20 cellular contexts compared by ENCODE assay signal in the genomic region with DNA sequence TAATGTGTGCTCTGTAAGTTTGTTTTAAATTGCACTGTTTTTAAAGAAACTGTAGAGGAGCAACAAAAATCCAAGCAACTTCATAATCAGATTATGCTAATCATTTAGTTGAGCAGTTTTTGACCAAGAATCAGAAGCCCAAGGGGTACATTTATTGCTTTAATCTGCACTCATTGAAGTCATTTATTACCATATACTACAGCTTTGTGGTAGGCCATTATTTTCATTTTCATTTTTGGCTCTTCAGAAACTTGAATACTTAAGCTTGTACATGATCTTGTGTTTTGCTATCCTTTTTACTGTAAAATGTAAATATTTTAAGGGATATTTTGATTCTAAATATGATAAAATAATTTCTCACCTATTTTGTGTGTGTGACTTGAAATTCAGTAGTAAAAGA.
DNase-seq lines count a peak whose midpoint lies in the region; ATAC-seq, FAIRE-seq and TF ChIP-seq lines count a peak whose summit lies in the region.
"Had no signal": no experiment of that assay in that cellular context is flagged by ENCODE, and none has a peak within 500 bp of the region (broad histone marks: within the 10 kb centered on the region; RNA-seq: fewer than 3 reads in every experiment).

No MANE protein-coding gene starts in this region.

- no peaks in the 10 kb centered on the region for H3K27me3 ChIP-seq in pancreas

- H3K4me3 Mint-ChIP-seq in stimulated activated naive CD8-positive, alpha-beta T cell treated with anti-CD3 and anti-CD28 coated beads, Interleukin-15, amount 100 ng/mL, for 72 hours, result no peak overlapping the region
- no peak overlapping the region for H3K4me3 Mint-ChIP-seq in activated CD4-positive, alpha-beta memory T cell treated with anti-CD3 and anti-CD28 coated beads, Interleukin-2, amount 10 ng/mL, durations not matched to agents 7 days and 5 days
- H3K4me3 Mint-ChIP-seq: B cell had no signal

- H3K36me3 ChIP-seq in pancreas, result peaks cover 5 to 45% (median 23%) of the 10 kb centered on the region in 3 donors

- H3K27ac Mint-ChIP-seq in stimulated activated naive CD8-positive, alpha-beta T cell treated with anti-CD3 and anti-CD28 coated beads, Interleukin-15, amount 100 ng/mL, for 72 hours, result no peak overlapping the region
- H3K27ac Mint-ChIP-seq in activated CD4-positive, alpha-beta memory T cell treated with anti-CD3 and anti-CD28 coated beads, Interleukin-2, amount 10 ng/mL, durations not matched to agents 7 days and 5 days, result no peak overlapping the region
- H3K27ac Mint-ChIP-seq: B cell had no signal

- H3K4me1 ChIP-seq in pancreas, result peaks cover 0 to under 1% (median 0%) of the 10 kb centered on the region in 3 donors
- H3K4me1 ChIP-seq: HAP-1 had no signal

- no peaks in the 10 kb centered on the region for H3K9me3 Mint-ChIP-seq in stimulated activated naive CD8-positive, alpha-beta T cell treated with anti-CD3 and anti-CD28 coated beads, Interleukin-15, amount 100 ng/mL, for 72 hours
- no peaks in the 10 kb centered on the region for H3K9me3 Mint-ChIP-seq in activated CD4-positive, alpha-beta memory T cell treated with anti-CD3 and anti-CD28 coated beads, Interleukin-2, amount 10 ng/mL, durations not matched to agents 7 days and 5 days

- H3K4me1 Mint-ChIP-seq in stimulated activated naive CD8-positive, alpha-beta T cell treated with anti-CD3 and anti-CD28 coated beads, Interleukin-15, amount 100 ng/mL, for 72 hours, result peaks cover 7% of the 10 kb centered on the region
- H3K4me1 Mint-ChIP-seq in activated CD4-positive, alpha-beta memory T cell treated with anti-CD3 and anti-CD28 coated beads, Interleukin-2, amount 10 ng/mL, durations not matched to agents 7 days and 5 days, result peaks cover 4% of the 10 kb centered on the region
- H3K4me1 Mint-ChIP-seq: B cell had no signal

- ATAC-seq in stimulated activated naive CD8-positive, alpha-beta T cell treated with anti-CD3 and anti-CD28 coated beads, Interleukin-15, amount 100 ng/mL, for 72 hours, result peak; percentile 53
- ATAC-seq in stimulated activated naive CD8-positive, alpha-beta T cell treated with anti-CD3 and anti-CD28 coated beads, Interleukin-15, Interleukin-2, amounts not matched to agents 100 U/mL and 50 U/mL, for 24 hours, result no peak
- ATAC-seq in GM21529 (IDR thresholded peaks at IDR 0.05; ENCODE audit: unreplicated experiment) (peak; percentile 42), HG03175 (IDR thresholded peaks at IDR 0.05; ENCODE audit: unreplicated experiment) (peak; percentile 65), pancreas (no peak), GM21619 (IDR thresholded peaks at IDR 0.05; ENCODE audit: unreplicated experiment) (no peak), GM21526 (IDR thresholded peaks at IDR 0.05; ENCODE audit: low FRiP score, unreplicated experiment) (no peak)
- ATAC-seq: K562, Right ventricle myocardium inferior had no signal

- H3K27me3 Mint-ChIP-seq in stimulated activated naive CD8-positive, alpha-beta T cell treated with anti-CD3 and anti-CD28 coated beads, Interleukin-15, amount 100 ng/mL, for 72 hours, result no peaks in the 10 kb centered on the region
- H3K27me3 Mint-ChIP-seq in activated CD4-positive, alpha-beta memory T cell treated with anti-CD3 and anti-CD28 coated beads, Interleukin-2, amount 10 ng/mL, durations not matched to agents 7 days and 5 days, result no peaks in the 10 kb centered on the region
- H3K27me3 Mint-ChIP-seq: B cell had no signal

- intact Hi-C loops in pancreas (cut with DNase I), result no loop called here

- H3K9me3 ChIP-seq in pancreas, result no peaks in the 10 kb centered on the region
- H3K9me3 ChIP-seq: HAP-1 had no signal

- no peak overlapping the region for H3K27ac ChIP-seq in pancreas

- CTCF ChIA-PET in activated CD4-positive, alpha-beta memory T cell treated with anti-CD3 and anti-CD28 coated beads, Interleukin-2, amount 10 ng/mL, durations not matched to agents 7 days and 5 days (lab: Charles Lee), result no interaction called here

- DNase-seq in stimulated activated naive CD8-positive, alpha-beta T cell treated with anti-CD3 and anti-CD28 coated beads, Interleukin-15, amount 100 ng/mL, for 72 hours, result no peak
- DNase-seq in stimulated activated naive CD8-positive, alpha-beta T cell treated with anti-CD3 and anti-CD28 coated beads, Interleukin-15, Interleukin-2, amounts not matched to agents 100 U/mL and 50 U/mL, for 24 hours, result no peak
- DNase-seq in pancreas, result no peak
- DNase-seq in activated CD4-positive, alpha-beta memory T cell treated with anti-CD3 and anti-CD28 coated beads, Interleukin-2, amount 10 ng/mL, durations not matched to agents 7 days and 5 days, result no peak
- DNase-seq: DMS79 treated with DMSO at 0.1 percent for 48 hours, NCI-H1105, NCI-H2081 treated with DMSO at 0.1 percent for 48 hours, NCI-H446 treated with DMSO at 0.1 percent for 48 hours, NCI-H69, SW 1271, T-helper 2 cell had no signal

- H3K4me3 ChIP-seq in pancreas, result no peak overlapping the region
- H3K4me3 ChIP-seq: HAP-1, K562 had no signal

- POLR2A ChIA-PET in activated CD4-positive, alpha-beta memory T cell treated with anti-CD3 and anti-CD28 coated beads, Interleukin-2, amount 10 ng/mL, durations not matched to agents 7 days and 5 days (lab: Charles Lee), result no interaction called here

- H3K36me3 Mint-ChIP-seq in activated CD4-positive, alpha-beta memory T cell treated with anti-CD3 and anti-CD28 coated beads, Interleukin-2, amount 10 ng/mL, durations not matched to agents 7 days and 5 days (ENCODE audit: low read depth), result peaks cover 41% of the 10 kb centered on the region

- FAIRE-seq in pancreas (lab: Jason Lieb, UNC), result peak; percentile 56
- FAIRE-seq: K562, RCC 7860 had no signal

- TF ChIP-seq CTCF in pancreas (IDR thresholded peaks at IDR 0.05), result no peak

Comparison
In these comparisons a context has a peak if more than half of its experiments do, and no peak if none do; other contexts are left out.
1. ATAC-seq: peak in stimulated activated naive CD8-positive, alpha-beta T cell treated with anti-CD3 and anti-CD28 coated beads, Interleukin-15, amount 100 ng/mL, for 72 hours (single experiment), GM21529 (single experiment) and HG03175 (single experiment); none in stimulated activated naive CD8-positive, alpha-beta T cell treated with anti-CD3 and anti-CD28 coated beads, Interleukin-15, Interleukin-2, amounts not matched to agents 100 U/mL and 50 U/mL, for 24 hours (single experiment), pancreas (0 of 4), GM21619 (single experiment) and GM21526 (single experiment).